In genomic region chr1:230282157-230282556, GRCh38 we compare ENCODE assay signal across 10 cellular contexts.
A peak's percentile ranks its signal among the peaks of the same experiment; 100 is the strongest.
DNase-seq lines count a peak whose midpoint lies in the region; ATAC-seq and TF ChIP-seq lines count a peak whose summit lies in the region.
"Had no signal": no experiment of that assay in that cellular context is flagged by ENCODE, and none has a peak within 500 bp of the region (broad histone marks: within the 10 kb centered on the region; RNA-seq: fewer than 3 reads in every experiment).

No MANE protein-coding gene starts in this region.

- H3K9me2 ChIP-seq in Karpas-422 (replicated peaks; ENCODE audit: insufficient read depth, low read length): no peaks in the 10 kb centered on the region

- peaks cover 4% of the 10 kb centered on the region for H3K4me1 ChIP-seq in Karpas-422 (ENCODE audit: low read length)
- peaks cover 0 to 15% (median 13%) of the 10 kb centered on the region in 4 donors for H3K4me1 ChIP-seq in sigmoid colon

- H3K27ac ChIP-seq in Karpas-422 (ENCODE audit: low read length) (no peak overlapping the region), VCaP (peak overlapping the region; percentile 74), sigmoid colon (peak overlapping the region in 1 of 4 donors; percentile 4)
- H3K27ac ChIP-seq: heart left ventricle had no signal

- peaks cover 21% of the 10 kb centered on the region for H3K36me3 Mint-ChIP-seq in activated CD4-positive, alpha-beta T cell treated with anti-CD3 and anti-CD28 coated beads, Interleukin-2, amount 10 ng/mL, durations not matched to agents 24 days and 14 days (ENCODE audit: low read depth)
- peaks cover 6% of the 10 kb centered on the region for H3K36me3 Mint-ChIP-seq in mesothelial cell of epicardium

- H3K36me3 ChIP-seq in Karpas-422 (ENCODE audit: insufficient read depth, low read length) (no peaks in the 10 kb centered on the region), sigmoid colon (peaks cover 7 to 35% (median 21%) of the 10 kb centered on the region in 4 donors)

- no peaks in the 10 kb centered on the region for H3K27me3 Mint-ChIP-seq in activated CD4-positive, alpha-beta T cell treated with anti-CD3 and anti-CD28 coated beads, Interleukin-2, amount 10 ng/mL, durations not matched to agents 24 days and 14 days
- peaks cover 4% of the 10 kb centered on the region for H3K27me3 Mint-ChIP-seq in mesothelial cell of epicardium (ENCODE audit: low read depth)

- TF ChIP-seq POLR2A in sigmoid colon (IDR thresholded peaks at IDR 0.05): no peak

- 15 to 20% methylated on average over 3 of the region's 3 CpGs for WGBS in sigmoid colon, 2 donors

- no peak overlapping the region for H3K9ac ChIP-seq in Karpas-422 (ENCODE audit: low read length)

- no peaks in the 10 kb centered on the region for H3K79me2 ChIP-seq in Karpas-422 (ENCODE audit: low read length)

- intact Hi-C loops in activated CD4-positive, alpha-beta T cell treated with anti-CD3 and anti-CD28 coated beads, Interleukin-2, amount 10 ng/mL, durations not matched to agents 24 days and 14 days (cut with micrococcal nuclease): no loop called here
- intact Hi-C loops in sigmoid colon (cut with DNase I): no loop called here

- no peaks in the 10 kb centered on the region for H3K27me3 ChIP-seq in Karpas-422 (ENCODE audit: low read length)
- H3K27me3 ChIP-seq in sigmoid colon: no peaks in the 10 kb centered on the region
- H3K27me3 ChIP-seq: heart left ventricle had no signal

- TF ChIP-seq EP300 in sigmoid colon (IDR thresholded peaks at IDR 0.05): no peak

- no peaks in the 10 kb centered on the region for H3K9me3 Mint-ChIP-seq in activated CD4-positive, alpha-beta T cell treated with anti-CD3 and anti-CD28 coated beads, Interleukin-2, amount 10 ng/mL, durations not matched to agents 24 days and 14 days
- no peaks in the 10 kb centered on the region for H3K9me3 Mint-ChIP-seq in mesothelial cell of epicardium
- H3K9me3 Mint-ChIP-seq: activated naive CD4-positive, alpha-beta T cell treated with anti-CD3 and anti-CD28 coated beads for 36 hours had no signal

- peak overlapping the region; percentile 70 for H3K27ac Mint-ChIP-seq in activated CD4-positive, alpha-beta T cell treated with anti-CD3 and anti-CD28 coated beads, Interleukin-2, amount 10 ng/mL, durations not matched to agents 24 days and 14 days
- H3K27ac Mint-ChIP-seq in mesothelial cell of epicardium: no peak overlapping the region
- H3K27ac Mint-ChIP-seq: activated naive CD4-positive, alpha-beta T cell treated with anti-CD3 and anti-CD28 coated beads for 36 hours had no signal

- H4K20me1 ChIP-seq in Karpas-422 (ENCODE audit: insufficient read depth, low read depth, low read length): no peaks in the 10 kb centered on the region

- no peak overlapping the region for H3K4me3 ChIP-seq in Karpas-422 (ENCODE audit: low read length)
- H3K4me3 ChIP-seq in sigmoid colon: no peak overlapping the region
- H3K4me3 ChIP-seq: heart left ventricle had no signal

- H2AFZ ChIP-seq in Karpas-422 (ENCODE audit: low read length): no peak overlapping the region

- no peak for ATAC-seq in GM21447 (IDR thresholded peaks at IDR 0.05; ENCODE audit: unreplicated experiment)
- ATAC-seq: heart left ventricle had no signal

- no peak for DNase-seq in activated CD4-positive, alpha-beta T cell treated with anti-CD3 and anti-CD28 coated beads, Interleukin-2, amount 10 ng/mL, durations not matched to agents 24 days and 14 days
- DNase-seq in activated CD4-positive, alpha-beta T cell treated with anti-CD3 and anti-CD28 coated beads for 1 hour: no peak
- DNase-seq in Karpas-422: peak; percentile 24
- DNase-seq in sigmoid colon: peak; percentile 37
- DNase-seq in mesothelial cell of epicardium (ENCODE audit: low spot score in 2 of 2, unreplicated experiment in 2 of 2): no peak
- DNase-seq in putamen (ENCODE audit: low spot score): no peak
- DNase-seq: activated naive CD4-positive, alpha-beta T cell treated with anti-CD3 and anti-CD28 coated beads for 36 hours had no signal

- TF ChIP-seq CTCF in VCaP (conservative IDR thresholded peaks at IDR 0.05) (no peak), sigmoid colon (IDR thresholded peaks at IDR 0.05) (no peak), mesothelial cell of epicardium (IDR thresholded peaks at IDR 0.05; ENCODE audit: unreplicated experiment) (no peak)

- no peaks in the 10 kb centered on the region for H3K9me3 ChIP-seq in Karpas-422 (ENCODE audit: low read length)
- H3K9me3 ChIP-seq in sigmoid colon: no peaks in the 10 kb centered on the region
- H3K9me3 ChIP-seq: heart left ventricle had no signal

- no peak overlapping the region for H3K4me3 Mint-ChIP-seq in activated CD4-positive, alpha-beta T cell treated with anti-CD3 and anti-CD28 coated beads, Interleukin-2, amount 10 ng/mL, durations not matched to agents 24 days and 14 days
- H3K4me3 Mint-ChIP-seq in mesothelial cell of epicardium: no peak overlapping the region
- H3K4me3 Mint-ChIP-seq: activated naive CD4-positive, alpha-beta T cell treated with anti-CD3 and anti-CD28 coated beads for 36 hours had no signal

- H3K4me2 ChIP-seq in Karpas-422 (ENCODE audit: low read depth, low read length, poor library complexity, severe bottlenecking): no peak overlapping the region

- peaks cover 21% of the 10 kb centered on the region for H3K4me1 Mint-ChIP-seq in activated CD4-positive, alpha-beta T cell treated with anti-CD3 and anti-CD28 coated beads, Interleukin-2, amount 10 ng/mL, durations not matched to agents 24 days and 14 days
- peaks cover 7% of the 10 kb centered on the region for H3K4me1 Mint-ChIP-seq in mesothelial cell of epicardium

Comparison
In these comparisons a context has a peak if more than half of its experiments do, and no peak if none do; other contexts are left out.
1. DNase-seq: peak in Karpas-422 (single experiment) and sigmoid colon (single experiment); none in activated CD4-positive, alpha-beta T cell treated with anti-CD3 and anti-CD28 coated beads, Interleukin-2, amount 10 ng/mL, durations not matched to agents 24 days and 14 days (single experiment), activated CD4-positive, alpha-beta T cell treated with anti-CD3 and anti-CD28 coated beads for 1 hour (single experiment), mesothelial cell of epicardium (0 of 2) and putamen (single experiment).